In genomic region chr13:114134111-114134943, GRCh38 we compare ENCODE assay signal across 11 cellular contexts. TPM values are rescaled to one million over a fixed set of nuclear protein-coding genes. Genes with fewer than 3 reads are reported as not detected.
DNase-seq lines count a peak whose midpoint lies in the region; ATAC-seq and TF ChIP-seq lines count a peak whose summit lies in the region.
"Had no signal": no experiment of that assay in that cellular context is flagged by ENCODE, and none has a peak within 500 bp of the region (broad histone marks: within the 10 kb centered on the region; RNA-seq: fewer than 3 reads in every experiment).

No MANE protein-coding gene starts in this region.

- no peaks in the 10 kb centered on the region for H3K36me3 ChIP-seq in right atrium auricular region
- H3K36me3 ChIP-seq in upper lobe of right lung: no peaks in the 10 kb centered on the region
- H3K36me3 ChIP-seq: uterus had no signal

- H3K4me3 Mint-ChIP-seq in T-helper 2 cell treated with Interferon-gamma antibody and Interleukin-4, amounts not matched to agents 5 μg/mL and 100 μg/mL, for 36 hours: peak overlapping the region; percentile 71

- H3K27ac ChIP-seq in right atrium auricular region (peak overlapping the region in 1 of 2 donors; percentile 24), upper lobe of right lung (peak overlapping the region; percentile 11)
- H3K27ac ChIP-seq: uterus had no signal

- H3K27me3 Mint-ChIP-seq in T-helper 2 cell treated with Interferon-gamma antibody and Interleukin-4, amounts not matched to agents 5 μg/mL and 100 μg/mL, for 36 hours (ENCODE audit: low read depth): peaks cover 4% of the 10 kb centered on the region

- H3K4me3 ChIP-seq in right atrium auricular region (no peak overlapping the region), upper lobe of right lung (no peak overlapping the region)
- H3K4me3 ChIP-seq: uterus had no signal

- H3K9me3 ChIP-seq in right atrium auricular region: no peaks in the 10 kb centered on the region
- H3K9me3 ChIP-seq in upper lobe of right lung: no peaks in the 10 kb centered on the region
- H3K9me3 ChIP-seq: uterus had no signal

- no peak for ATAC-seq in Right ventricle myocardium inferior
- ATAC-seq in upper lobe of right lung: no peak
- no peak for ATAC-seq in HG02571 (IDR thresholded peaks at IDR 0.05; ENCODE audit: unreplicated experiment)
- no peak for ATAC-seq in HG03378 (IDR thresholded peaks at IDR 0.05; ENCODE audit: unreplicated experiment)
- no peak for ATAC-seq in GM19452 (IDR thresholded peaks at IDR 0.05; ENCODE audit: unreplicated experiment)

- H3K4me1 ChIP-seq in right atrium auricular region (peaks cover 0 to 31% of the 10 kb centered on the region in 2 donors), upper lobe of right lung (peaks cover 15% of the 10 kb centered on the region)

- intact Hi-C loops in Right ventricle myocardium inferior (cut with DNase I) (no loop called here), upper lobe of right lung (cut with DNase I) (no loop called here)

- H3K27ac Mint-ChIP-seq in T-helper 2 cell treated with Interferon-gamma antibody and Interleukin-4, amounts not matched to agents 5 μg/mL and 100 μg/mL, for 36 hours: peak overlapping the region; percentile 28

- DNase-seq in Right ventricle myocardium inferior (ENCODE audit: missing footprints): peak; percentile 60
- no peak for DNase-seq in right atrium auricular region (ENCODE audit: low spot score)
- DNase-seq in T-helper 2 cell treated with Interferon-gamma antibody and Interleukin-4, amounts not matched to agents 5 μg/mL and 100 μg/mL, for 36 hours (ENCODE audit: low spot score): no peak
- peak; percentile 75 for DNase-seq in left kidney (ENCODE audit: low read depth, low spot score)
- DNase-seq in upper lobe of right lung: no peak
- DNase-seq: foreskin melanocyte, uterus had no signal

- peaks cover 18% of the 10 kb centered on the region for H3K36me3 Mint-ChIP-seq in T-helper 2 cell treated with Interferon-gamma antibody and Interleukin-4, amounts not matched to agents 5 μg/mL and 100 μg/mL, for 36 hours (ENCODE audit: low read depth)

- H3K4me1 Mint-ChIP-seq in T-helper 2 cell treated with Interferon-gamma antibody and Interleukin-4, amounts not matched to agents 5 μg/mL and 100 μg/mL, for 36 hours (ENCODE audit: low read depth): peaks cover 28% of the 10 kb centered on the region

- no peak for TF ChIP-seq CTCF in right atrium auricular region (IDR thresholded peaks at IDR 0.05)
- TF ChIP-seq CTCF in upper lobe of right lung (IDR thresholded peaks at IDR 0.05): no peak

- peaks cover 3% of the 10 kb centered on the region for H3K9me3 Mint-ChIP-seq in T-helper 2 cell treated with Interferon-gamma antibody and Interleukin-4, amounts not matched to agents 5 μg/mL and 100 μg/mL, for 36 hours

- H3K27me3 ChIP-seq in right atrium auricular region (no peaks in the 10 kb centered on the region), upper lobe of right lung (no peaks in the 10 kb centered on the region)
- H3K27me3 ChIP-seq: uterus had no signal

RNA-seq across cellular contexts. Expression of gene RASA3, which starts 1.9 kb away (rescaled TPM):
- total RNA-seq in Right ventricle myocardium inferior (12.7 TPM), right atrium auricular region (10 to 100 TPM; 10.2 to 13.2 TPM), upper lobe of right lung (17.3 TPM)

RNA-seq across cellular contexts. Expression of gene CFAP97D2, which starts 44.7 kb away (rescaled TPM):
- total RNA-seq in Right ventricle myocardium inferior (not detected), right atrium auricular region (not detected), upper lobe of right lung (not detected)
- total RNA-seq: NCI-H460, uterus had no signal

Comparison
In these comparisons a context has a peak if more than half of its experiments do, and no peak if none do; other contexts are left out.
1. DNase-seq: peak in Right ventricle myocardium inferior (single experiment) and left kidney (single experiment); none in right atrium auricular region (single experiment), T-helper 2 cell treated with Interferon-gamma antibody and Interleukin-4, amounts not matched to agents 5 μg/mL and 100 μg/mL, for 36 hours (single experiment) and upper lobe of right lung (single experiment).